Comparison of ENCODE assay signal across 9 cellular contexts in the genomic region with DNA sequence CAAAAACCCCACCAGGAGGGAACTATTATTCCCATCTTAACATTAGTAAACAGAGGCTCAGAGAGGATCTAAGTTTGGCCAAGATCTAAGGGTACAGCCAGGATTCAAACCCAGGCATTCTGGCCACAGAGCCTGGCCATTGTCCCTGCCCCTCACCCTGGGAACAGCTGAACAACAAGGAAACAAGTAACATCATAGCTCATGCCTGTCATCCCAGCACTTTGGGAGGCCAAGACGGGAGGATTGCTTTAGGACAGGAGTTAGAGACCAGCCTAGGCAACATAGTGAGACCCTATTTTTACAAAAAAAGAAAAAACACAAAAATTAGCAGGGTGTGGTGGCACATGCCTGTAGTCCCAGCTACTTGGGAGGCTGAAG. TPM values are rescaled to one million over a fixed set of nuclear protein-coding genes. Genes with fewer than 3 reads are reported as not detected.
DNase-seq lines count a peak whose midpoint lies in the region; ATAC-seq and TF ChIP-seq lines count a peak whose summit lies in the region.
"Had no signal": no experiment of that assay in that cellular context is flagged by ENCODE, and none has a peak within 500 bp of the region (broad histone marks: within the 10 kb centered on the region; RNA-seq: fewer than 3 reads in every experiment).

No MANE protein-coding gene starts in this region.

- H3K9me3 Mint-ChIP-seq in glutamatergic neuron (ENCODE audit: unreplicated experiment): peaks cover 3% of the 10 kb centered on the region

- no TSS peak for BruUV-seq in A673 (replicated peaks; lab: Mats Ljungman, UMichigan)

- peak; percentile 14 for ATAC-seq in GM19395 (IDR thresholded peaks at IDR 0.05; ENCODE audit: unreplicated experiment)

- no peaks in the 10 kb centered on the region for H3K4me1 Mint-ChIP-seq in glutamatergic neuron (ENCODE audit: low read depth, unreplicated experiment)

- H3K36me3 Mint-ChIP-seq in glutamatergic neuron (ENCODE audit: unreplicated experiment): no peaks in the 10 kb centered on the region

- DNase-seq in A673 (ENCODE audit: low spot score) (no peak), RWPE1 (ENCODE audit: low spot score) (no peak), glutamatergic neuron (no peak), NCI-H2029 (lab: John Stamatoyannopoulos, UW) (no peak), dedifferentiated amniotic fluid mesenchymal stem cell (ENCODE audit: extremely low spot score) (no peak), 8988T (no peak), GM19238 (ENCODE audit: insufficient read length, low spot score) (no peak)
- DNase-seq: MG63 had no signal

- POLR2A ChIA-PET in A673 (lab: Charles Lee; ENCODE audit: low non-redundant PET) (interaction anchor here (0.5 kb wide), 1 partner anchor 250 kb away, joined by 5 read pairs; no protein-coding TSS in a partner anchor), RWPE1 (lab: Yijun Ruan, JAX; ENCODE audit: low non-redundant PET) (no interaction called here)

- H3K27me3 Mint-ChIP-seq in glutamatergic neuron (ENCODE audit: unreplicated experiment): peaks cover 2% of the 10 kb centered on the region

- H3K27ac ChIP-seq in A673 (ENCODE audit: low read depth, low read length, poor library complexity, severe bottlenecking) (peak overlapping the region; percentile 77), RWPE1 (peak overlapping the region; percentile 78)

- H3K4me1 ChIP-seq in A673 (ENCODE audit: insufficient read depth, low read length, poor library complexity, severe bottlenecking): peaks cover 93% of the 10 kb centered on the region

- H3K27ac Mint-ChIP-seq in glutamatergic neuron (ENCODE audit: unreplicated experiment): peak overlapping the region; percentile 15

- CTCF ChIA-PET in A673 (lab: Charles Lee) (no interaction called here), RWPE1 (lab: Yijun Ruan, JAX) (interaction anchor here (0.6 to 1.1 kb wide), 4 partner anchors 13 to 138 kb away, joined by 3 to 6 read pairs (median 3); no protein-coding TSS in a partner anchor)

- TF ChIP-seq CTCF in A673 (conservative IDR thresholded peaks at IDR 0.05; ENCODE audit: low read depth, low read length) (no peak), RWPE1 (conservative IDR thresholded peaks at IDR 0.05; ENCODE audit: low read depth) (no peak), glutamatergic neuron (IDR thresholded peaks at IDR 0.05; ENCODE audit: partially characterized antibody, unreplicated experiment) (no peak)

- H3K4me3 ChIP-seq in A673 (ENCODE audit: low read depth, low read length, poor library complexity, severe bottlenecking): no peak overlapping the region
- H3K4me3 ChIP-seq: MG63 had no signal

- no peaks in the 10 kb centered on the region for H3K27me3 ChIP-seq in A673 (replicated peaks; ENCODE audit: insufficient read depth, low read depth, low read length, poor library complexity)
- H3K27me3 ChIP-seq: MG63 had no signal

- no peaks in the 10 kb centered on the region for H3K9me3 ChIP-seq in A673 (ENCODE audit: low read depth, low read length, poor library complexity, severe bottlenecking)
- H3K9me3 ChIP-seq: MG63 had no signal

- no peaks in the 10 kb centered on the region for H3K36me3 ChIP-seq in A673 (ENCODE audit: insufficient read depth, low read length, poor library complexity, severe bottlenecking)
- H3K36me3 ChIP-seq: MG63 had no signal

- intact Hi-C loops in A673 (cut with micrococcal nuclease; ENCODE audit: unreplicated experiment): no loop called here

- H3K4me3 Mint-ChIP-seq in glutamatergic neuron (ENCODE audit: unreplicated experiment): no peak overlapping the region

RNA-seq across cellular contexts. Expression of gene TOX2, which starts 27.6 kb away (rescaled TPM):
- 107 and 117 TPM in 2 replicates for total RNA-seq in A673 (2021)
- total RNA-seq in glutamatergic neuron (ENCODE audit: unreplicated experiment): 11.0 TPM
